1 cellular context compared by ENCODE assay signal in genomic region chr2:102420290-102420689, GRCh38.
TF ChIP-seq lines count a peak whose summit lies in the region.

No MANE protein-coding gene starts in this region.

TF ChIP-seq in K562, 482 proteins besides CTCF, POLR2A, EP300 and RAD21 (continued from another document and continues in another):
- no peak for TF ChIP-seq CLOCK (CRISPR knock-in tag; IDR thresholded peaks at IDR 0.05; ENCODE audit: borderline replicate concordance)
- no peak for TF ChIP-seq HNRNPL (IDR thresholded peaks at IDR 0.05; ENCODE audit: low read depth, low read length)
- TF ChIP-seq E2F4 (CRISPR knock-in tag; IDR thresholded peaks at IDR 0.05; ENCODE audit: low read depth), result no peak
- TF ChIP-seq ZNF175 (CRISPR knock-in tag; IDR thresholded peaks at IDR 0.05; ENCODE audit: low read depth), result 0 out of 2 replicates have a peak, but pooled peaks have one; percentile 10
- TF ChIP-seq PURB (CRISPR knock-in tag; IDR thresholded peaks at IDR 0.05; ENCODE audit: low read depth), result no peak
- no peak for TF ChIP-seq ZNF124 (CRISPR knock-in tag; IDR thresholded peaks at IDR 0.05)
- 0 out of 2 replicates have a peak, but pooled peaks have one; percentile 29 for TF ChIP-seq SMARCE1 (IDR thresholded peaks at IDR 0.05)
- TF ChIP-seq MAX (CRISPR knock-in tag; IDR thresholded peaks at IDR 0.05), result no peak
- TF ChIP-seq EP400 (IDR thresholded peaks at IDR 0.05), result no peak
- TF ChIP-seq FIP1L1 (IDR thresholded peaks at IDR 0.05; ENCODE audit: low read depth, low read length, poor library complexity, severe bottlenecking), result no peak
- no peak for TF ChIP-seq ZNF12 (CRISPR knock-in tag; IDR thresholded peaks at IDR 0.05)
- TF ChIP-seq NFE2L1 (tag; IDR thresholded peaks at IDR 0.05; ENCODE audit: borderline replicate concordance, low read depth), result no peak
- TF ChIP-seq NFYB (IDR thresholded peaks at IDR 0.05; ENCODE audit: extremely low read depth, insufficient read length), result no peak
- TF ChIP-seq MBD1 (CRISPR knock-in tag; IDR thresholded peaks at IDR 0.05), result no peak
- TF ChIP-seq DLX4 (CRISPR knock-in tag; IDR thresholded peaks at IDR 0.05), result no peak
- no peak for TF ChIP-seq TOE1 (IDR thresholded peaks at IDR 0.05; ENCODE audit: borderline replicate concordance)
- no peak for TF ChIP-seq TOE1 (CRISPR knock-in tag; IDR thresholded peaks at IDR 0.05; ENCODE audit: borderline replicate concordance, low read depth)
- no peak for TF ChIP-seq ZNF511 (CRISPR knock-in tag; IDR thresholded peaks at IDR 0.05)
- peak; percentile 92 for TF ChIP-seq CBFA2T3 (IDR thresholded peaks at IDR 0.05)
- no peak for TF ChIP-seq RAD51 (IDR thresholded peaks at IDR 0.05; ENCODE audit: borderline replicate concordance, low read depth)
- no peak for TF ChIP-seq PCBP2 (IDR thresholded peaks at IDR 0.05; ENCODE audit: low read depth, low read length, poor library complexity, severe bottlenecking)
- no peak for TF ChIP-seq PHF20 (IDR thresholded peaks at IDR 0.05; ENCODE audit: partially characterized antibody)
- TF ChIP-seq MECOM (CRISPR knock-in tag; IDR thresholded peaks at IDR 0.05), result no peak
- no peak for TF ChIP-seq ZNF592 (IDR thresholded peaks at IDR 0.05)
- TF ChIP-seq ZNF764 (CRISPR knock-in tag; IDR thresholded peaks at IDR 0.05; ENCODE audit: low read depth), result no peak
- no peak for TF ChIP-seq FOXJ2 (tag; IDR thresholded peaks at IDR 0.05)
- no peak for TF ChIP-seq PCBP1 (IDR thresholded peaks at IDR 0.05; ENCODE audit: low read depth, low read length, poor library complexity, severe bottlenecking)
- TF ChIP-seq ZNF184 (CRISPR knock-in tag; IDR thresholded peaks at IDR 0.05), result no peak
- no peak for TF ChIP-seq RFX5 (IDR thresholded peaks at IDR 0.05; ENCODE audit: low read depth, low read length)
- TF ChIP-seq POLR2G (IDR thresholded peaks at IDR 0.05; ENCODE audit: low read depth, low read length), result no peak
- 0 out of 2 replicates have a peak, but pooled peaks have one; percentile 47 for TF ChIP-seq ERF (CRISPR knock-in tag; IDR thresholded peaks at IDR 0.05)
- TF ChIP-seq ZBED1 (IDR thresholded peaks at IDR 0.05), result no peak
- TF ChIP-seq HMGXB4 (CRISPR knock-in tag; IDR thresholded peaks at IDR 0.05), result no peak
- TF ChIP-seq MCM3 (IDR thresholded peaks at IDR 0.05), result no peak
- TF ChIP-seq ZNF253 (CRISPR knock-in tag; conservative IDR thresholded peaks at IDR 0.05), result no peak
- TF ChIP-seq DDX20 (tag; IDR thresholded peaks at IDR 0.05; ENCODE audit: low read depth), result no peak
- TF ChIP-seq NFIC (IDR thresholded peaks at IDR 0.05), result 0 out of 2 replicates have a peak, but pooled peaks have one; percentile 39
- TF ChIP-seq PKNOX1 (IDR thresholded peaks at IDR 0.05), result no peak
- no peak for TF ChIP-seq MAFK (IDR thresholded peaks at IDR 0.05; ENCODE audit: low read length)
- TF ChIP-seq POLR3G (IDR thresholded peaks at IDR 0.05; ENCODE audit: extremely low read depth, insufficient read length, insufficient replicate concordance), result no peak
- no peak for TF ChIP-seq NFE2 (IDR thresholded peaks at IDR 0.05; ENCODE audit: low read depth)
- TF ChIP-seq HDAC3 (IDR thresholded peaks at IDR 0.05; ENCODE audit: borderline replicate concordance, partially characterized antibody), result no peak
- TF ChIP-seq SOX6 (IDR thresholded peaks at IDR 0.05), result no peak; the same call in 1 of the 2 replicates
- TF ChIP-seq SPI1 (IDR thresholded peaks at IDR 0.05; ENCODE audit: borderline replicate concordance, low read depth, low read length), result no peak
- TF ChIP-seq HEY1 (CRISPR knock-in tag; IDR thresholded peaks at IDR 0.05; ENCODE audit: borderline replicate concordance), result no peak
